2 cellular contexts compared by ENCODE assay signal in the genomic region with DNA sequence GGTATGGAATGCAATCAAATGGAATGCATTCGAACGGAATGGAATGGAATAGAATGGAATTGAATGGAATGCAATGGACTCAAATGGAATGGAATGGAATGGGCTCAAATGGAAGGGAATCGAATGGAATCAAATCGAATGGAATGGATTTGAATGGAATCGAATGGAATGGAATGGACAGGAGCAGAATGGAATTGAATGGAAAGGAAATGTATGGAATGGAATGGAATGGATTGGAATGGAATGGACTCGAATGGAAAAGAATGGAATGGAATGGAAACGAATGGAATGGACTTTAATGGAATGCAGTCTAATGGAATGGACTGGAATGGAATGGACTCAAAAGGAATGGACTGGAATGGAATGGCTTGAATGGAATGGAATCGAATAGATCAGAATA.
TF ChIP-seq lines count a peak whose summit lies in the region.

No MANE protein-coding gene starts in this region.

TF ChIP-seq in HepG2, 621 proteins besides CTCF, POLR2A, EP300 and RAD21:
- TF ChIP-seq RELA (CRISPR knock-in tag; IDR thresholded peaks at IDR 0.05) (no peak), PLRG1 (conservative IDR thresholded peaks at IDR 0.05) (0 out of 2 replicates have a peak, but pooled peaks have one; percentile 54)
- TF ChIP-seq, protein P1, sequence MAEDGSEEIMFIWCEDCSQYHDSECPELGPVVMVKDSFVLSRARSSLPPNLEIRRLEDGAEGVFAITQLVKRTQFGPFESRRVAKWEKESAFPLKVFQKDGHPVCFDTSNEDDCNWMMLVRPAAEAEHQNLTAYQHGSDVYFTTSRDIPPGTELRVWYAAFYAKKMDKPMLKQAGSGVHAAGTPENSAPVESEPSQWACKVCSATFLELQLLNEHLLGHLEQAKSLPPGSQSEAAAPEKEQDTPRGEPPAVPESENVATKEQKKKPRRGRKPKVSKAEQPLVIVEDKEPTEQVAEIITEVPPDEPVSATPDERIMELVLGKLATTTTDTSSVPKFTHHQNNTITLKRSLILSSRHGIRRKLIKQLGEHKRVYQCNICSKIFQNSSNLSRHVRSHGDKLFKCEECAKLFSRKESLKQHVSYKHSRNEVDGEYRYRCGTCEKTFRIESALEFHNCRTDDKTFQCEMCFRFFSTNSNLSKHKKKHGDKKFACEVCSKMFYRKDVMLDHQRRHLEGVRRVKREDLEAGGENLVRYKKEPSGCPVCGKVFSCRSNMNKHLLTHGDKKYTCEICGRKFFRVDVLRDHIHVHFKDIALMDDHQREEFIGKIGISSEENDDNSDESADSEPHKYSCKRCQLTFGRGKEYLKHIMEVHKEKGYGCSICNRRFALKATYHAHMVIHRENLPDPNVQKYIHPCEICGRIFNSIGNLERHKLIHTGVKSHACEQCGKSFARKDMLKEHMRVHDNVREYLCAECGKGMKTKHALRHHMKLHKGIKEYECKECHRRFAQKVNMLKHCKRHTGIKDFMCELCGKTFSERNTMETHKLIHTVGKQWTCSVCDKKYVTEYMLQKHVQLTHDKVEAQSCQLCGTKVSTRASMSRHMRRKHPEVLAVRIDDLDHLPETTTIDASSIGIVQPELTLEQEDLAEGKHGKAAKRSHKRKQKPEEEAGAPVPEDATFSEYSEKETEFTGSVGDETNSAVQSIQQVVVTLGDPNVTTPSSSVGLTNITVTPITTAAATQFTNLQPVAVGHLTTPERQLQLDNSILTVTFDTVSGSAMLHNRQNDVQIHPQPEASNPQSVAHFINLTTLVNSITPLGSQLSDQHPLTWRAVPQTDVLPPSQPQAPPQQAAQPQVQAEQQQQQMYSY (CRISPR knock-in tag; IDR thresholded peaks at IDR 0.05) = peak; percentile 67; the same call in 1 of the 2 replicates

TF ChIP-seq in IMR-90, 13 proteins besides CTCF, POLR2A, EP300 and RAD21:
- TF ChIP-seq MAFK (IDR thresholded peaks at IDR 0.05; ENCODE audit: low read depth, low read length) = no peak
- no peak for TF ChIP-seq BHLHE40 (IDR thresholded peaks at IDR 0.05; ENCODE audit: low read depth, low read length)
- TF ChIP-seq RFX5 (IDR thresholded peaks at IDR 0.05; ENCODE audit: low read depth, low read length) = no peak
- no peak for TF ChIP-seq SMC3 (IDR thresholded peaks at IDR 0.05; ENCODE audit: low read depth, low read length)
- TF ChIP-seq FOS (IDR thresholded peaks at IDR 0.05; ENCODE audit: low read depth, low read length) = no peak
- TF ChIP-seq, protein P2, sequence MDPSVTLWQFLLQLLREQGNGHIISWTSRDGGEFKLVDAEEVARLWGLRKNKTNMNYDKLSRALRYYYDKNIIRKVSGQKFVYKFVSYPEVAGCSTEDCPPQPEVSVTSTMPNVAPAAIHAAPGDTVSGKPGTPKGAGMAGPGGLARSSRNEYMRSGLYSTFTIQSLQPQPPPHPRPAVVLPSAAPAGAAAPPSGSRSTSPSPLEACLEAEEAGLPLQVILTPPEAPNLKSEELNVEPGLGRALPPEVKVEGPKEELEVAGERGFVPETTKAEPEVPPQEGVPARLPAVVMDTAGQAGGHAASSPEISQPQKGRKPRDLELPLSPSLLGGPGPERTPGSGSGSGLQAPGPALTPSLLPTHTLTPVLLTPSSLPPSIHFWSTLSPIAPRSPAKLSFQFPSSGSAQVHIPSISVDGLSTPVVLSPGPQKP (IDR thresholded peaks at IDR 0.05; ENCODE audit: borderline replicate concordance, low read depth, low read length) = no peak
- TF ChIP-seq MXI1 (IDR thresholded peaks at IDR 0.05; ENCODE audit: borderline replicate concordance, low read depth, low read length) = no peak
- TF ChIP-seq, protein P3, sequence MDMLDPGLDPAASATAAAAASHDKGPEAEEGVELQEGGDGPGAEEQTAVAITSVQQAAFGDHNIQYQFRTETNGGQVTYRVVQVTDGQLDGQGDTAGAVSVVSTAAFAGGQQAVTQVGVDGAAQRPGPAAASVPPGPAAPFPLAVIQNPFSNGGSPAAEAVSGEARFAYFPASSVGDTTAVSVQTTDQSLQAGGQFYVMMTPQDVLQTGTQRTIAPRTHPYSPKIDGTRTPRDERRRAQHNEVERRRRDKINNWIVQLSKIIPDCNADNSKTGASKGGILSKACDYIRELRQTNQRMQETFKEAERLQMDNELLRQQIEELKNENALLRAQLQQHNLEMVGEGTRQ (IDR thresholded peaks at IDR 0.05; ENCODE audit: low read depth, low read length) = no peak
- no peak for TF ChIP-seq RCOR1 (IDR thresholded peaks at IDR 0.05; ENCODE audit: insufficient replicate concordance, low read length)
- TF ChIP-seq CEBPB (IDR thresholded peaks at IDR 0.05; ENCODE audit: low read depth, low read length) = no peak
- no peak for TF ChIP-seq CHD1 (IDR thresholded peaks at IDR 0.05; ENCODE audit: low read depth, low read length)
- TF ChIP-seq NFE2L2 (IDR thresholded peaks at IDR 0.05; ENCODE audit: low read depth, low read length) = no peak
- no peak for TF ChIP-seq MAZ (IDR thresholded peaks at IDR 0.05; ENCODE audit: borderline replicate concordance, low read depth, low read length)
